ENCODE assay signal across 19 cellular contexts in the genomic region with DNA sequence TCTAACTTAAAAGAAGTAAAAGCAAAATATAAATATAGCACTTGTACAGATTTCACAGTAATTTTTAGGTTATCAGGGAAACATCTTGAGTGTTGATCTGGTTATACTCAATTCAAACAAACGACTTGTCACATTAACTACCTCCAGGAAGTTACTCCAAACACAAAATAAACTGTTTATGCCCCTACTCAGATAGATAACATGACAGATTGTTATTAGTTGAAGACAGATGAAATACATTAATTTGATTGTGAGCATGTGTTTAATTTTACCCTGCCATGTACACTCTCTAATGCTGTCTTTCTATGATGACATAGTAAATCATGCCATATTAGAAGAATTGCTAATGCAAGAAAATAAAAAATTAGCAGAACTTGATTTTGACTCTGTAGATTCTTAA.
DNase-seq lines count a peak whose midpoint lies in the region; ATAC-seq, FAIRE-seq and TF ChIP-seq lines count a peak whose summit lies in the region.
"Had no signal": no experiment of that assay in that cellular context is flagged by ENCODE, and none has a peak within 500 bp of the region (broad histone marks: within the 10 kb centered on the region; RNA-seq: fewer than 3 reads in every experiment).

No MANE protein-coding gene starts in this region.

- no peak overlapping the region for H3K4ac ChIP-seq in mesenchymal stem cell (ENCODE audit: low read depth in 1 of 2, low read length in 2 of 2)

- no peak overlapping the region for H3K4me2 ChIP-seq in SK-N-SH
- no peak overlapping the region for H3K4me2 ChIP-seq in GM12878 (ENCODE audit: control insufficient read depth, insufficient read depth)
- H3K4me2 ChIP-seq in mesenchymal stem cell (ENCODE audit: low read length, poor library complexity, severe bottlenecking): no peak overlapping the region

- H3K4me1 ChIP-seq in SK-N-SH (ENCODE audit: control insufficient read depth in 1 of 2, insufficient read depth in 2 of 2, low read depth in 1 of 2, low read length in 1 of 2) (peaks cover 0 to 8% of the 10 kb centered on the region in 2 experiments; a peak in 1 of 4 replicates), GM12878 (ENCODE audit: control insufficient read depth, insufficient read depth, low read length) (no peaks in the 10 kb centered on the region), mesenchymal stem cell (ENCODE audit: control insufficient read depth, insufficient read depth, low read depth, low read length) (no peaks in the 10 kb centered on the region), heart right ventricle (peaks cover 0 to 21% (median 0%) of the 10 kb centered on the region in 9 donors)

- DNase-seq in SK-N-SH (peak; percentile 62), GM12878 (ENCODE audit: low read depth, low spot score) (no peak), fibroblast of villous mesenchyme (ENCODE audit: low read depth) (peak; percentile 86), mesenchymal stem cell (peak; percentile 57), D341Med (ENCODE audit: low spot score) (no peak), heart right ventricle (no peak)
- DNase-seq in stimulated activated CD4-positive, alpha-beta T cell treated with anti-CD3 and anti-CD28 coated beads, Interleukin-1b, Interleukin-23, amount 100 ng/mL, for 48 hours: no peak
- DNase-seq: C1 segment of cervical spinal cord; Calu3; CD4-positive, alpha-beta memory T cell; COR-L47; DMS153; DND-41; GOT3 had no signal

- no peak overlapping the region for H2AFZ ChIP-seq in SK-N-SH (ENCODE audit: low read depth)
- H2AFZ ChIP-seq in GM12878 (ENCODE audit: control insufficient read depth, low read depth, low read length): no peak overlapping the region
- no peak overlapping the region for H2AFZ ChIP-seq in mesenchymal stem cell (ENCODE audit: low read depth, low read length)

- H3K23ac ChIP-seq in mesenchymal stem cell (ENCODE audit: low read length in 2 of 2): no peak overlapping the region

- TF ChIP-seq POLR2A in GM12878 (IDR thresholded peaks at IDR 0.05; ENCODE audit: low read depth, low read length): no peak

- intact Hi-C loops in GM12878 (cut with micrococcal nuclease; ENCODE audit: unreplicated experiment): no loop called here
- intact Hi-C loops in heart right ventricle (cut with DNase I): no loop called here

- H3K9ac ChIP-seq in SK-N-SH (no peak overlapping the region), GM12878 (ENCODE audit: control insufficient read depth, insufficient read depth, low read length) (no peak overlapping the region), mesenchymal stem cell (ENCODE audit: low read length) (no peak overlapping the region)

- peaks cover 6% of the 10 kb centered on the region for H3F3A ChIP-seq in SK-N-SH (replicated peaks; ENCODE audit: insufficient read depth)

- TF ChIP-seq RAD21 in SK-N-SH (IDR thresholded peaks at IDR 0.05; ENCODE audit: low read length): no peak
- no peak for TF ChIP-seq RAD21 in GM12878 (IDR thresholded peaks at IDR 0.05; ENCODE audit: insufficient read depth, low read depth, low read length)

- peak; percentile 7 for FAIRE-seq in GM12878 (lab: Jason Lieb, UNC)
- FAIRE-seq: G401.6, GM18507, H54 had no signal

- H4K20me1 ChIP-seq in SK-N-SH (ENCODE audit: insufficient read depth) (no peaks in the 10 kb centered on the region; the same call in 1 of the 2 replicates), GM12878 (ENCODE audit: control insufficient read depth, insufficient read depth) (no peaks in the 10 kb centered on the region)

- H3K9me3 ChIP-seq in SK-N-SH (no peaks in the 10 kb centered on the region), GM12878 (replicated peaks; ENCODE audit: control insufficient read depth, insufficient read depth, low read length) (no peaks in the 10 kb centered on the region), mesenchymal stem cell (ENCODE audit: control insufficient read depth, low read length) (no peaks in the 10 kb centered on the region), heart right ventricle (peaks cover 0 to 7% (median 0%) of the 10 kb centered on the region in 11 donors)
- H3K9me3 ChIP-seq: HAP-1 had no signal

- H3K36me3 ChIP-seq in SK-N-SH (replicated peaks in 1 of 2; ENCODE audit: control insufficient read depth in 1 of 2, insufficient read depth in 2 of 2, low read length in 1 of 2): no peaks in the 10 kb centered on the region
- no peaks in the 10 kb centered on the region for H3K36me3 ChIP-seq in GM12878 (ENCODE audit: control insufficient read depth in 2 of 2, insufficient read depth in 2 of 2, low read length in 1 of 2)
- H3K36me3 ChIP-seq in mesenchymal stem cell (ENCODE audit: control insufficient read depth in 1 of 2, insufficient read depth in 2 of 2, low read depth in 1 of 2, low read length in 2 of 2): no peaks in the 10 kb centered on the region
- no peaks in the 10 kb centered on the region for H3K36me3 ChIP-seq in heart right ventricle
- H3K36me3 ChIP-seq: HAP-1 had no signal

- H3K27ac ChIP-seq in SK-N-SH (ENCODE audit: low read depth in 2 of 2, low read length in 1 of 2) (no peak overlapping the region), GM12878 (ENCODE audit: control insufficient read depth, insufficient read depth) (no peak overlapping the region), mesenchymal stem cell (ENCODE audit: low read length, poor library complexity, severe bottlenecking) (no peak overlapping the region), heart right ventricle (no peak overlapping the region)

- peaks cover 6% of the 10 kb centered on the region for H3K79me1 ChIP-seq in mesenchymal stem cell (replicated peaks; ENCODE audit: low read length, poor library complexity, severe bottlenecking)

- in situ Hi-C loops in GM12878 (cut with MboI): no loop called here

- no peak overlapping the region for H2BK15ac ChIP-seq in mesenchymal stem cell (ENCODE audit: low read depth, poor library complexity, severe bottlenecking)

- RAD21 ChIA-PET in GM12878 (lab: Charles Lee; ENCODE audit: unreplicated experiment): no interaction called here

- no peak overlapping the region for H4K91ac ChIP-seq in mesenchymal stem cell (ENCODE audit: low read length)

- H3K79me2 ChIP-seq in SK-N-SH (ENCODE audit: insufficient read depth) (no peaks in the 10 kb centered on the region; the same call in 1 of the 2 replicates), GM12878 (ENCODE audit: control insufficient read depth, insufficient read depth, low read length) (no peaks in the 10 kb centered on the region)

- H3K18ac ChIP-seq in mesenchymal stem cell (ENCODE audit: low read depth in 1 of 2, low read length in 2 of 2): no peak overlapping the region

- no TSS peak for BruUV-seq in GM12878 (replicated peaks; lab: Mats Ljungman, UMichigan)

- H2BK12ac ChIP-seq in mesenchymal stem cell (ENCODE audit: low read length in 2 of 2): no peak overlapping the region

- H3K4me3 ChIP-seq in SK-N-SH (ENCODE audit: low read depth in 2 of 2, low read length in 1 of 2): no peak overlapping the region
- no peak overlapping the region for H3K4me3 ChIP-seq in GM12878
- H3K4me3 ChIP-seq in fibroblast of villous mesenchyme (ENCODE audit: low read depth, low read length): no peak overlapping the region
- H3K4me3 ChIP-seq in mesenchymal stem cell (ENCODE audit: insufficient read depth in 1 of 2, low read depth in 1 of 2, low read length in 2 of 2): no peak overlapping the region
- H3K4me3 ChIP-seq in heart right ventricle: no peak overlapping the region
- H3K4me3 ChIP-seq: HAP-1 had no signal

- no peaks in the 10 kb centered on the region for H3K27me3 ChIP-seq in SK-N-SH (ENCODE audit: insufficient read depth)
- H3K27me3 ChIP-seq in GM12878 (replicated peaks in 1 of 2; ENCODE audit: control insufficient read depth in 2 of 2, insufficient read depth in 2 of 2, low read length in 1 of 2): no peaks in the 10 kb centered on the region
- no peaks in the 10 kb centered on the region for H3K27me3 ChIP-seq in mesenchymal stem cell (ENCODE audit: control insufficient read depth in 1 of 2, insufficient read depth in 1 of 2, low read length in 2 of 2)
- H3K27me3 ChIP-seq in heart right ventricle: no peaks in the 10 kb centered on the region

- TF ChIP-seq EP300 in SK-N-SH (IDR thresholded peaks at IDR 0.05; ENCODE audit: borderline replicate concordance in 1 of 2, low read depth in 1 of 2, low read length in 1 of 2) (peak in 1 of 2 experiments; percentile 94; a peak in 2 of 4 replicates), GM12878 (IDR thresholded peaks at IDR 0.05; ENCODE audit: borderline replicate concordance in 1 of 2, control insufficient read depth in 1 of 2, low read depth in 2 of 2, low read length in 2 of 2) (no peak)

- WGBS in SK-N-SH (ENCODE audit: low lambda C conversion rate): 44% methylated on average over 1 of the region's 1 CpG
- WGBS in GM12878 (ENCODE audit: insufficient coverage, insufficient replicate concordance, low lambda C conversion rate, missing lambda C conversion rate): 0% methylated on average over 1 of the region's 1 CpG
- no CpG with 5 or more reads among the region's 1 CpG for WGBS in mesenchymal stem cell
- 11 to 23% methylated on average over 1 of the region's 1 CpG for WGBS in heart right ventricle, 2 donors

- SMC1A ChIA-PET in GM12878 (lab: Charles Lee; ENCODE audit: uncharacterized antibody, unreplicated experiment): no interaction called here

- no peak overlapping the region for H4K8ac ChIP-seq in mesenchymal stem cell (ENCODE audit: low read length)

- H3K14ac ChIP-seq in mesenchymal stem cell (ENCODE audit: low read length in 2 of 2): no peak overlapping the region

- POLR2A ChIA-PET in SK-N-SH (lab: Yijun Ruan, JAX) (no interaction called here), GM12878 (lab: Charles Lee) (no interaction called here)

- TF ChIP-seq CTCF in SK-N-SH (IDR thresholded peaks at IDR 0.05): no peak
- TF ChIP-seq CTCF in GM12878 (IDR thresholded peaks at IDR 0.05 in 2 of 3, conservative IDR thresholded peaks at IDR 0.05 in 1 of 3; ENCODE audit: control insufficient read depth in 2 of 3, extremely low read depth in 1 of 3, insufficient read depth in 1 of 3, low read depth in 3 of 3, low read length in 3 of 3): no peak
- TF ChIP-seq CTCF in fibroblast of villous mesenchyme (IDR thresholded peaks at IDR 0.05; ENCODE audit: insufficient read depth, low read depth, low read length): no peak
- TF ChIP-seq CTCF in heart right ventricle (IDR thresholded peaks at IDR 0.05): no peak

- no peak overlapping the region for H2BK5ac ChIP-seq in mesenchymal stem cell (ENCODE audit: low read depth, low read length, poor library complexity, severe bottlenecking)

- H3K9me2 ChIP-seq in SK-N-SH: no peaks in the 10 kb centered on the region

- no peak overlapping the region for H2AK5ac ChIP-seq in mesenchymal stem cell (ENCODE audit: low read length, severe bottlenecking)

- no peak for ATAC-seq in GM12878
- no peak for ATAC-seq in HG03139 (IDR thresholded peaks at IDR 0.05; ENCODE audit: unreplicated experiment)
- no peak for ATAC-seq in heart right ventricle

- CTCF ChIA-PET in SK-N-SH (lab: Yijun Ruan, JAX) (no interaction called here), GM12878 (lab: Yijun Ruan, JAX) (no interaction called here)

- no peak overlapping the region for H2BK120ac ChIP-seq in mesenchymal stem cell (ENCODE audit: low read depth, low read length)

TF ChIP-seq in SK-N-SH, 30 proteins besides CTCF, POLR2A, EP300 and RAD21 (continues in another document):
- peak; percentile 87 for TF ChIP-seq GATA2 (CRISPR knock-in tag; IDR thresholded peaks at IDR 0.05)
- peak; percentile 90 for TF ChIP-seq RCOR1 (IDR thresholded peaks at IDR 0.05; ENCODE audit: low read length)

TF ChIP-seq in GM12878, 131 proteins besides CTCF, POLR2A, EP300 and RAD21 (continues in another document):
- TF ChIP-seq YBX1 (IDR thresholded peaks at IDR 0.05) (no peak), ETV6 (conservative IDR thresholded peaks at IDR 0.05 in 1 of 2, IDR thresholded peaks at IDR 0.05 in 1 of 2; ENCODE audit: borderline replicate concordance in 1 of 2, low read depth in 1 of 2) (no peak)

Comparison
In these comparisons a context has a peak if more than half of its experiments do, and no peak if none do; other contexts are left out.
1. DNase-seq: peak in SK-N-SH (single experiment), fibroblast of villous mesenchyme (single experiment) and mesenchymal stem cell (single experiment); none in GM12878 (single experiment), stimulated activated CD4-positive, alpha-beta T cell treated with anti-CD3 and anti-CD28 coated beads, Interleukin-1b, Interleukin-23, amount 100 ng/mL, for 48 hours (single experiment), D341Med (single experiment) and heart right ventricle (0 of 2).
2. Of the 26 proteins assayed by ChIP-seq in both GM12878 and SK-N-SH: peak only in GM12878: none; only in SK-N-SH: CHD2, RCOR1 and TCF12; in both: none; in neither: 22; mixed calls (peak in some experiments, not most) for 1.